Comparison of ENCODE assay signal across 18 cellular contexts in genomic region chr13:84263354-84264069, GRCh38.
DNase-seq lines count a peak whose midpoint lies in the region; ATAC-seq and TF ChIP-seq lines count a peak whose summit lies in the region.
"Had no signal": no experiment of that assay in that cellular context is flagged by ENCODE, and none has a peak within 500 bp of the region (broad histone marks: within the 10 kb centered on the region; RNA-seq: fewer than 3 reads in every experiment).

No MANE protein-coding gene starts in this region.

- peak overlapping the region; percentile 21 for H3K4me2 ChIP-seq in OCI-LY3 (ENCODE audit: low read length)

- H3K27ac ChIP-seq in ACC112 (ENCODE audit: low read depth, low read length) (no peak overlapping the region), OCI-LY3 (ENCODE audit: low read length) (no peak overlapping the region), ovary (no peak overlapping the region)
- H3K27ac ChIP-seq: C4-2B had no signal

- no peak for TF ChIP-seq CTCF in OCI-LY3 (IDR thresholded peaks at IDR 0.05; ENCODE audit: low read depth, low read length)
- no peak for TF ChIP-seq CTCF in ovary (IDR thresholded peaks at IDR 0.05)

- WGBS in ovary, 3 donors: 54 to 67% (median 61%) methylated on average over 9 of the region's 9 CpGs

- peak; percentile 38 for ATAC-seq in GM18867 (IDR thresholded peaks at IDR 0.05; ENCODE audit: unreplicated experiment)
- ATAC-seq in GM21447 (IDR thresholded peaks at IDR 0.05; ENCODE audit: unreplicated experiment): no peak
- ATAC-seq: Panc1, SK-N-SH treated with all-trans-retinoic acid at 6 μM for 48 hours had no signal

- intact Hi-C loops in ovary (cut with DNase I): no loop called here

- no peak overlapping the region for H3K9ac ChIP-seq in OCI-LY3 (ENCODE audit: low read length)

- peak; percentile 78 for DNase-seq in islet precursor cell
- DNase-seq in SK-N-DZ (ENCODE audit: low spot score): no peak
- DNase-seq in activated CD8-positive, alpha-beta memory T cell treated with anti-CD3 and anti-CD28 coated beads, Interleukin-2, amount 50 U/mL, for 48 hours: no peak
- no peak for DNase-seq in ovary
- DNase-seq: EL, Karpas-422, MG63, NCI-H1092 treated with DMSO at 0.1 percent for 48 hours, NCI-H1694 treated with DMSO at 0.1 percent for 48 hours, NCI-H510A, Right ventricle myocardium superior had no signal

- H3K4me3 ChIP-seq in ACC112 (ENCODE audit: low read depth, low read length) (no peak overlapping the region), OCI-LY3 (ENCODE audit: low read length) (no peak overlapping the region), ovary (no peak overlapping the region)
- H3K4me3 ChIP-seq: MG63 had no signal

- TF ChIP-seq EP300 in ovary (IDR thresholded peaks at IDR 0.05): no peak

- no peaks in the 10 kb centered on the region for H3K36me3 ChIP-seq in ACC112 (ENCODE audit: insufficient read depth, low read length)
- no peaks in the 10 kb centered on the region for H3K36me3 ChIP-seq in OCI-LY3 (replicated peaks; ENCODE audit: low read depth, low read length)
- no peaks in the 10 kb centered on the region for H3K36me3 ChIP-seq in ovary
- H3K36me3 ChIP-seq: MG63 had no signal

- H3K27me3 ChIP-seq in ACC112 (ENCODE audit: insufficient read depth, low read length) (no peaks in the 10 kb centered on the region), OCI-LY3 (ENCODE audit: low read depth, low read length) (no peaks in the 10 kb centered on the region), ovary (no peaks in the 10 kb centered on the region)
- H3K27me3 ChIP-seq: MG63 had no signal

- H3K9me3 ChIP-seq in OCI-LY3 (ENCODE audit: insufficient read depth, low read length) (no peaks in the 10 kb centered on the region), ovary (no peaks in the 10 kb centered on the region)
- H3K9me3 ChIP-seq: MG63 had no signal

- no peaks in the 10 kb centered on the region for H3K4me1 ChIP-seq in ACC112 (ENCODE audit: control insufficient read depth, insufficient read depth, low read length, unreplicated experiment)
- H3K4me1 ChIP-seq in OCI-LY3 (ENCODE audit: low read length): peaks cover 20% of the 10 kb centered on the region
- no peaks in the 10 kb centered on the region for H3K4me1 ChIP-seq in ovary (ENCODE audit: insufficient read depth)

- no peak for TF ChIP-seq POLR2A in ovary (IDR thresholded peaks at IDR 0.05)

- H2AFZ ChIP-seq in ACC112 (ENCODE audit: low read length, unreplicated experiment) (peak overlapping the region; percentile 22), OCI-LY3 (ENCODE audit: low read depth, low read length) (peak overlapping the region; percentile 54)

- H3K79me2 ChIP-seq in ACC112 (ENCODE audit: control insufficient read depth, insufficient read depth, low read length, unreplicated experiment) (no peaks in the 10 kb centered on the region), OCI-LY3 (ENCODE audit: low read length) (no peaks in the 10 kb centered on the region)

- no peaks in the 10 kb centered on the region for H4K20me1 ChIP-seq in OCI-LY3 (ENCODE audit: insufficient read depth, low read length)
